8 cellular contexts compared by ENCODE assay signal in genomic region chr2:197324801-197325200, GRCh38. TPM values are rescaled to one million over a fixed set of nuclear protein-coding genes. Genes with fewer than 3 reads are reported as not detected.
A peak's percentile ranks its signal among the peaks of the same experiment; 100 is the strongest.
DNase-seq lines count a peak whose midpoint lies in the region; ATAC-seq and TF ChIP-seq lines count a peak whose summit lies in the region.

No MANE protein-coding gene starts in this region.

- CTCF ChIA-PET in activated naive CD4-positive, alpha-beta T cell treated with anti-CD3 and anti-CD28 coated beads for 36 hours (lab: Charles Lee), result interaction anchor here (1.6 kb wide), 1 partner anchor 14 kb away, joined by 4 read pairs; no protein-coding TSS in a partner anchor

- no peak for TF ChIP-seq CTCF in vagina (IDR thresholded peaks at IDR 0.05)

- H3K4me1 Mint-ChIP-seq in activated naive CD4-positive, alpha-beta T cell treated with anti-CD3 and anti-CD28 coated beads for 36 hours (ENCODE audit: low read depth), result peaks cover 80% of the 10 kb centered on the region
- peaks cover 41 to 61% of the 10 kb centered on the region in 2 donors for H3K4me1 Mint-ChIP-seq in stimulated activated naive B cell treated with anti-CD40 and anti-IgM and Interleukin-4, amounts not matched to agents 10 μg/mL and 1 μg/mL and 100 μg/mL, for 72 hours

- no peaks in the 10 kb centered on the region for H3K9me3 ChIP-seq in vagina

- no peak for DNase-seq in activated naive CD4-positive, alpha-beta T cell treated with anti-CD3 and anti-CD28 coated beads for 36 hours
- no peak for DNase-seq in activated naive CD4-positive, alpha-beta T cell treated with anti-CD3 and anti-CD28 coated beads, Interleukin-2, amount 50 U/mL, for 16 hours
- DNase-seq in stimulated activated naive B cell treated with anti-CD40 and anti-IgM and Interleukin-4, amounts not matched to agents 10 μg/mL and 1 μg/mL and 100 μg/mL, for 72 hours, result no peak
- DNase-seq in hypothalamus (lab: John Stamatoyannopoulos, UW), result no peak
- DNase-seq in left lobe of liver (ENCODE audit: low spot score), result no peak
- no peak for DNase-seq in vagina (ENCODE audit: extremely low spot score in 2 of 2)

- ATAC-seq in HG02571 (IDR thresholded peaks at IDR 0.05; ENCODE audit: unreplicated experiment) (peak; percentile 67), HG03520 (IDR thresholded peaks at IDR 0.05; ENCODE audit: unreplicated experiment) (peak; percentile 82), left lobe of liver (no peak)
- peak in 1 of 2 donors; percentile 12 for ATAC-seq in stimulated activated naive B cell treated with anti-CD40 and anti-IgM and Interleukin-4, amounts not matched to agents 10 μg/mL and 1 μg/mL and 100 μg/mL, for 72 hours (replicated peaks)

- H3K27ac ChIP-seq in vagina, result no peak overlapping the region

- H3K9me3 Mint-ChIP-seq in activated naive CD4-positive, alpha-beta T cell treated with anti-CD3 and anti-CD28 coated beads for 36 hours, result peaks cover 1% of the 10 kb centered on the region
- H3K9me3 Mint-ChIP-seq in stimulated activated naive B cell treated with anti-CD40 and anti-IgM and Interleukin-4, amounts not matched to agents 10 μg/mL and 1 μg/mL and 100 μg/mL, for 72 hours, result no peaks in the 10 kb centered on the region

- H3K4me3 Mint-ChIP-seq in activated naive CD4-positive, alpha-beta T cell treated with anti-CD3 and anti-CD28 coated beads for 36 hours, result peak overlapping the region; percentile 45
- peak overlapping the region; percentile 64 to 69 for H3K4me3 Mint-ChIP-seq in stimulated activated naive B cell treated with anti-CD40 and anti-IgM and Interleukin-4, amounts not matched to agents 10 μg/mL and 1 μg/mL and 100 μg/mL, for 72 hours

- no peak overlapping the region for H3K4me3 ChIP-seq in vagina

- no peaks in the 10 kb centered on the region for H3K36me3 ChIP-seq in vagina

- H3K27me3 Mint-ChIP-seq in activated naive CD4-positive, alpha-beta T cell treated with anti-CD3 and anti-CD28 coated beads for 36 hours (ENCODE audit: low read depth), result no peaks in the 10 kb centered on the region
- peaks cover 0 to 3% of the 10 kb centered on the region in 2 donors for H3K27me3 Mint-ChIP-seq in stimulated activated naive B cell treated with anti-CD40 and anti-IgM and Interleukin-4, amounts not matched to agents 10 μg/mL and 1 μg/mL and 100 μg/mL, for 72 hours

- H3K27ac Mint-ChIP-seq in activated naive CD4-positive, alpha-beta T cell treated with anti-CD3 and anti-CD28 coated beads for 36 hours, result peak overlapping the region; percentile 57
- peak overlapping the region; percentile 90 for H3K27ac Mint-ChIP-seq in stimulated activated naive B cell treated with anti-CD40 and anti-IgM and Interleukin-4, amounts not matched to agents 10 μg/mL and 1 μg/mL and 100 μg/mL, for 72 hours

- TF ChIP-seq POLR2A in vagina (IDR thresholded peaks at IDR 0.05), result no peak

- H3K36me3 Mint-ChIP-seq in activated naive CD4-positive, alpha-beta T cell treated with anti-CD3 and anti-CD28 coated beads for 36 hours (ENCODE audit: low read depth), result no peaks in the 10 kb centered on the region
- peaks cover 3 to 4% of the 10 kb centered on the region in 2 donors for H3K36me3 Mint-ChIP-seq in stimulated activated naive B cell treated with anti-CD40 and anti-IgM and Interleukin-4, amounts not matched to agents 10 μg/mL and 1 μg/mL and 100 μg/mL, for 72 hours

- intact Hi-C loops in activated naive CD4-positive, alpha-beta T cell treated with anti-CD3 and anti-CD28 coated beads for 36 hours (cut with micrococcal nuclease), result loop anchor here (2.0 to 5.0 kb wide), 4 partner anchors 252 to 688 kb away; partner anchors contain the start of genes CCDC150 and PGAP1
- intact Hi-C loops in vagina (cut with DNase I), result no loop called here

- H3K27me3 ChIP-seq in vagina, result no peaks in the 10 kb centered on the region

- no peaks in the 10 kb centered on the region for H3K4me1 ChIP-seq in vagina

RNA-seq across cellular contexts. Expression of gene ANKRD44, which starts 14.2 kb away (rescaled TPM):
- total RNA-seq in activated naive CD4-positive, alpha-beta T cell treated with anti-CD3 and anti-CD28 coated beads for 36 hours, result 100 to 1,000 TPM in 1 of 2 experiments, 10 to 100 TPM in 1; 87.8 to 101 TPM
- total RNA-seq in left lobe of liver (7.9 TPM), vagina (46.4 TPM)
